12 cellular contexts compared by ENCODE assay signal in genomic region chr17:14950216-14950615, GRCh38.
"Had no signal": no experiment of that assay in that cellular context is flagged by ENCODE, and none has a peak within 500 bp of the region (broad histone marks: within the 10 kb centered on the region; RNA-seq: fewer than 3 reads in every experiment).

No MANE protein-coding gene starts in this region.

- H3K4me1 ChIP-seq: ascending aorta, colonic mucosa, foreskin keratinocyte, sigmoid colon had no signal

- FAIRE-seq: endometrium had no signal

- H3K4me3 ChIP-seq: ascending aorta, colonic mucosa, ovary, sigmoid colon had no signal

- ATAC-seq: foreskin keratinocyte; stimulated activated memory B cell treated with anti-CD40 and anti-IgM and Interleukin-4, amounts not matched to agents 10 μg/mL and 1 μg/mL and 100 μg/mL, for 72 hours had no signal

- H3K27ac ChIP-seq: ascending aorta, colonic mucosa, foreskin keratinocyte, ovary, sigmoid colon, WERI-Rb-1 had no signal

- DNase-seq: activated CD4-positive, alpha-beta memory T cell treated with anti-CD3 and anti-CD28 coated beads, Interleukin-2, amount 10 ng/mL, durations not matched to agents 7 days and 5 days; activated naive CD4-positive, alpha-beta T cell treated with anti-CD3 and anti-CD28 coated beads, Interleukin-2, amount 10 ng/mL, durations not matched to agents 7 days and 5 days; activated T-cell treated with anti-CD3 and anti-CD28 coated beads, Interleukin-2, amount 50 U/mL, for 24 hours; caudate nucleus; colonic mucosa; foreskin keratinocyte; ovary; sigmoid colon; WERI-Rb-1 had no signal

- H3K27me3 ChIP-seq: ascending aorta, colonic mucosa, ovary, sigmoid colon had no signal

- H3K36me3 ChIP-seq: ascending aorta, colonic mucosa, ovary, sigmoid colon, WERI-Rb-1 had no signal
